Comparison of ENCODE assay signal across 23 cellular contexts in the genomic region with DNA sequence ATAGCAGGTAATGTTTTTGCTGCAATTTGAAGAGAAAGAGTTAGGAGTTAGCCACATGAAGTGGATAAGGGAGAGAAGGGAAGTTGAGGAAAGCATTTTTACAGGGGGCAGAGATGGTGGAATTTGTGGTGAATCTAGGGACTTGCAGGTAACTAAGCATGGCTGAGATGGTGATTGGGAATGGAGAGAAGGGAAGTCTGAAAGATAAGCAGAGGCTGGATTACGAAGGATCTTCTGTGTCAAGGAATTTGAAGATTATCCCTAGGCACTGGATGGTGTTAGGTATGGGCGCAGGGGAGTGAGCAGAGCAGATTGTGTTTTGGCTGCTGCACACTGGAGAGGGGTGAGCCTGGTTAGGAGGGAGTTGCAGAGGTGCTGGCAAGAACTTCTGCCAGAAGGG.
"Had no signal": no experiment of that assay in that cellular context is flagged by ENCODE, and none has a peak within 500 bp of the region (broad histone marks: within the 10 kb centered on the region; RNA-seq: fewer than 3 reads in every experiment).

No MANE protein-coding gene starts in this region.

- ATAC-seq: esophagus mucosa; heart right ventricle; left cardiac atrium; left ventricle myocardium superior; psoas muscle; stimulated activated naive B cell treated with anti-CD40 and anti-IgM and Interleukin-4, amounts not matched to agents 10 μg/mL and 1 μg/mL and 100 μg/mL, for 72 hours; stimulated activated naive CD8-positive, alpha-beta T cell treated with anti-CD3 and anti-CD28 coated beads, Interleukin-15, amount 100 ng/mL, for 72 hours had no signal

- DNase-seq: dorsolateral prefrontal cortex; effector CD8-positive, alpha-beta T cell; heart right ventricle; immature natural killer cell; left cardiac atrium; left ventricle myocardium superior; mesendoderm; naive B cell; psoas muscle; retina; right lobe of liver; stimulated activated CD4-positive, alpha-beta T cell treated with anti-CD3 and anti-CD28 coated beads, Interleukin-4, amount 100 ng/mL, for 1 hour; stimulated activated naive B cell treated with anti-CD40 and anti-IgM and Interleukin-4, amounts not matched to agents 10 μg/mL and 1 μg/mL and 100 μg/mL, for 72 hours; stimulated activated naive CD8-positive, alpha-beta T cell treated with anti-CD3 and anti-CD28 coated beads, Interleukin-15, amount 100 ng/mL, for 72 hours; testis had no signal

- H3K27ac ChIP-seq: coronary artery, heart right ventricle, neutrophil, psoas muscle, right lobe of liver, testis, tibial nerve had no signal

- H3K4me3 Mint-ChIP-seq: immature natural killer cell; naive B cell; stimulated activated naive B cell treated with anti-CD40 and anti-IgM and Interleukin-4, amounts not matched to agents 10 μg/mL and 1 μg/mL and 100 μg/mL, for 72 hours; stimulated activated naive CD8-positive, alpha-beta T cell treated with anti-CD3 and anti-CD28 coated beads, Interleukin-15, amount 100 ng/mL, for 72 hours had no signal

- FAIRE-seq: endometrium, frontal cortex, keratinocyte had no signal

- H3K4me3 ChIP-seq: coronary artery, dorsolateral prefrontal cortex, heart right ventricle, lung, psoas muscle, right lobe of liver, testis, tibial nerve had no signal

- H3K9me3 Mint-ChIP-seq: immature natural killer cell; naive B cell; stimulated activated naive B cell treated with anti-CD40 and anti-IgM and Interleukin-4, amounts not matched to agents 10 μg/mL and 1 μg/mL and 100 μg/mL, for 72 hours; stimulated activated naive CD8-positive, alpha-beta T cell treated with anti-CD3 and anti-CD28 coated beads, Interleukin-15, amount 100 ng/mL, for 72 hours had no signal

- H3K27me3 Mint-ChIP-seq: naive B cell; stimulated activated naive B cell treated with anti-CD40 and anti-IgM and Interleukin-4, amounts not matched to agents 10 μg/mL and 1 μg/mL and 100 μg/mL, for 72 hours; stimulated activated naive CD8-positive, alpha-beta T cell treated with anti-CD3 and anti-CD28 coated beads, Interleukin-15, amount 100 ng/mL, for 72 hours had no signal

- H3K27me3 ChIP-seq: dorsolateral prefrontal cortex, heart right ventricle, neutrophil, right lobe of liver, testis, tibial nerve had no signal

- H3K9me3 ChIP-seq: heart right ventricle, neutrophil, psoas muscle, right lobe of liver, testis, tibial nerve had no signal

- H3K27ac Mint-ChIP-seq: stimulated activated naive B cell treated with anti-CD40 and anti-IgM and Interleukin-4, amounts not matched to agents 10 μg/mL and 1 μg/mL and 100 μg/mL, for 72 hours had no signal
